ENCODE assay signal across 8 cellular contexts in the genomic region with DNA sequence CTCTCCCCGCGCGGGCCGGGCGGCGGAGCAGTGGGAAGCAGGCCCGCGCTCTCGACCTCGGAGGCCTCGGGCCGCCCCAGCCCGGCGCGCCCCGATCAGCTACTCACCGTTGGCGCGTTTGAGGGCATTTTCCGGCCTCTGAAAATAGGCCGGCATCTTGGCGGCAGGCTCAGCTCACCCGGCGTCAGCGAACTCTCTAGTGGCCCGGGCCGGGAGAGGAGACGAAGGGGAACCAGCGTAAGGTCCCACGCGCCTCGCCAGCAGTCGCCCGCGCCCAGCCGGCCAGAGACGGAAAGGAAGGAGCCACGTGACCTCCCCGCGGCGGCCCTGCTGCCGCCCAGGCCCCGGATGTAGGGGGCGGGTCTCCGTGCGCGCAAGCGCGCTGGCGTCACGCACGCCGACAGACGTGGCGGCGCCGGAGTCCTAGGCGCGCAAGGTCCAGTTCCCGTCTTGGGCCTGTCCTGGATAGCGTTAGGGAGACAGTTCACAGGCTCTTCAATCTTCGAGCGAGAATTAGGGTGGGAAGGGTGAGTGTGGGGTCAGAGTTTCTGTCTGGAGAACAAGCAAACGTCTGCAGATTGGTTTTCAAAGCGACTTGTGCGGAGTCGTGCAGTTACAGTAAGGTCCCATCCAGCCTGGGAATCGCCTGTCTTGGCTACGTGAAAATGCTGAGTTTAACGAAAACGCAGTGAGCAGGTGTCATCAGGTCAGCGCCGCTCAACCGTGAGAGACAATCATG. TPM values are rescaled to one million over a fixed set of nuclear protein-coding genes. Genes with fewer than 3 reads are reported as not detected.
A peak's percentile ranks its signal among the peaks of the same experiment; 100 is the strongest.
DNase-seq lines count a peak whose midpoint lies in the region; ATAC-seq, FAIRE-seq and TF ChIP-seq lines count a peak whose summit lies in the region.

A gene with protein sequence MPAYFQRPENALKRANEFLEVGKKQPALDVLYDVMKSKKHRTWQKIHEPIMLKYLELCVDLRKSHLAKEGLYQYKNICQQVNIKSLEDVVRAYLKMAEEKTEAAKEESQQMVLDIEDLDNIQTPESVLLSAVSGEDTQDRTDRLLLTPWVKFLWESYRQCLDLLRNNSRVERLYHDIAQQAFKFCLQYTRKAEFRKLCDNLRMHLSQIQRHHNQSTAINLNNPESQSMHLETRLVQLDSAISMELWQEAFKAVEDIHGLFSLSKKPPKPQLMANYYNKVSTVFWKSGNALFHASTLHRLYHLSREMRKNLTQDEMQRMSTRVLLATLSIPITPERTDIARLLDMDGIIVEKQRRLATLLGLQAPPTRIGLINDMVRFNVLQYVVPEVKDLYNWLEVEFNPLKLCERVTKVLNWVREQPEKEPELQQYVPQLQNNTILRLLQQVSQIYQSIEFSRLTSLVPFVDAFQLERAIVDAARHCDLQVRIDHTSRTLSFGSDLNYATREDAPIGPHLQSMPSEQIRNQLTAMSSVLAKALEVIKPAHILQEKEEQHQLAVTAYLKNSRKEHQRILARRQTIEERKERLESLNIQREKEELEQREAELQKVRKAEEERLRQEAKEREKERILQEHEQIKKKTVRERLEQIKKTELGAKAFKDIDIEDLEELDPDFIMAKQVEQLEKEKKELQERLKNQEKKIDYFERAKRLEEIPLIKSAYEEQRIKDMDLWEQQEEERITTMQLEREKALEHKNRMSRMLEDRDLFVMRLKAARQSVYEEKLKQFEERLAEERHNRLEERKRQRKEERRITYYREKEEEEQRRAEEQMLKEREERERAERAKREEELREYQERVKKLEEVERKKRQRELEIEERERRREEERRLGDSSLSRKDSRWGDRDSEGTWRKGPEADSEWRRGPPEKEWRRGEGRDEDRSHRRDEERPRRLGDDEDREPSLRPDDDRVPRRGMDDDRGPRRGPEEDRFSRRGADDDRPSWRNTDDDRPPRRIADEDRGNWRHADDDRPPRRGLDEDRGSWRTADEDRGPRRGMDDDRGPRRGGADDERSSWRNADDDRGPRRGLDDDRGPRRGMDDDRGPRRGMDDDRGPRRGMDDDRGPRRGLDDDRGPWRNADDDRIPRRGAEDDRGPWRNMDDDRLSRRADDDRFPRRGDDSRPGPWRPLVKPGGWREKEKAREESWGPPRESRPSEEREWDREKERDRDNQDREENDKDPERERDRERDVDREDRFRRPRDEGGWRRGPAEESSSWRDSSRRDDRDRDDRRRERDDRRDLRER (N-terminal part only) (minus strand): TSS at position 297 of the 739 bp plus-strand sequence. CDS start 141 bp downstream, at position 156.

- 0% methylated on average over 37 of the region's 74 CpGs for WGBS in right lobe of liver (ENCODE audit: insufficient coverage, low coverage, low lambda C conversion rate, missing lambda C conversion rate)

- peak; percentile 94 for TF ChIP-seq POLR2A in right lobe of liver (IDR thresholded peaks at IDR 0.05)

- ATAC-seq in HG03442 (IDR thresholded peaks at IDR 0.05; ENCODE audit: unreplicated experiment), result peak; percentile 80
- ATAC-seq in right lobe of liver, result peak; percentile 86 to 90 (median 88)

- peak in 30 of 56 donors; percentile 4 to 58 (median 32) for TF ChIP-seq CTCF in dorsolateral prefrontal cortex (IDR thresholded peaks at IDR 0.05 in 54 of 56, conservative IDR thresholded peaks at IDR 0.05 in 2 of 56; ENCODE audit: low read depth in 1 of 56, partially characterized antibody in 56 of 56)
- no peak for TF ChIP-seq CTCF in right lobe of liver (IDR thresholded peaks at IDR 0.05)

- H4K20me1 ChIP-seq in BLaER1 treated with 17β-estradiol and CSF1 and Interleukin-3, amounts not matched to agents 10 nM and 100 nM, result peaks cover 43 to 49% (median 46%) of the 10 kb centered on the region in 11 experiments

- H3K27me3 ChIP-seq in BLaER1 treated with 17β-estradiol and CSF1 and Interleukin-3, amounts not matched to agents 10 nM and 100 nM, result no peaks in the 10 kb centered on the region
- no peaks in the 10 kb centered on the region for H3K27me3 ChIP-seq in dorsolateral prefrontal cortex
- H3K27me3 ChIP-seq in right lobe of liver, result no peaks in the 10 kb centered on the region

- H3K4me1 ChIP-seq in BLaER1 treated with 17β-estradiol and CSF1 and Interleukin-3, amounts not matched to agents 10 nM and 100 nM, result peaks cover 34 to 60% (median 43%) of the 10 kb centered on the region in 10 experiments
- H3K4me1 ChIP-seq in right lobe of liver, result peaks cover 0 to 42% (median 8%) of the 10 kb centered on the region in 4 donors

- peaks cover 0 to 9% (median 0%) of the 10 kb centered on the region in 11 experiments; a peak in 7 of 22 replicates for H3K9me3 ChIP-seq in BLaER1 treated with 17β-estradiol and CSF1 and Interleukin-3, amounts not matched to agents 10 nM and 100 nM (replicated peaks in 1 of 11)
- no peaks in the 10 kb centered on the region for H3K9me3 ChIP-seq in right lobe of liver

- DNase-seq in GM19239 (ENCODE audit: insufficient read length, low spot score), result peak; percentile 86
- peak; percentile 53 for DNase-seq in NCI-H748 treated with DMSO at 0.1 percent for 48 hours (lab: John Stamatoyannopoulos, UW)
- DNase-seq in activated CD4-positive, alpha-beta T cell treated with anti-CD3 and anti-CD28 coated beads, Interleukin-2, amount 50 U/mL, for 48 hours, result peak; percentile 91 to 92
- peak; percentile 82 to 97 (median 89) for DNase-seq in dorsolateral prefrontal cortex
- DNase-seq in right lobe of liver, result peak; percentile 95 to 96 (median 95)
- peak; percentile 91 for DNase-seq in stimulated activated CD4-positive, alpha-beta T cell treated with anti-CD3 and anti-CD28 coated beads, Interleukin-4, amount 100 ng/mL, for 24 hours

- peak; percentile 86 for FAIRE-seq in GM19239 (lab: Jason Lieb, UNC)

- peak within 1 kb of the TSS; percentile 98 to 100 (median 100) for H3K27ac ChIP-seq in BLaER1 treated with 17β-estradiol and CSF1 and Interleukin-3, amounts not matched to agents 10 nM and 100 nM
- H3K27ac ChIP-seq in dorsolateral prefrontal cortex, result peak within 1 kb of the TSS; percentile 58 to 99 (median 93)
- peak within 1 kb of the TSS; percentile 95 to 98 (median 95) for H3K27ac ChIP-seq in right lobe of liver

- H3K36me3 ChIP-seq in BLaER1 treated with 17β-estradiol and CSF1 and Interleukin-3, amounts not matched to agents 10 nM and 100 nM, result peaks cover 0 to 39% (median 31%) of the 10 kb centered on the region in 11 experiments; a peak in 19 of 22 replicates
- no peaks in the 10 kb centered on the region for H3K36me3 ChIP-seq in right lobe of liver

- intact Hi-C loops in dorsolateral prefrontal cortex (cut with DNase I), result loop anchor here in 1 of 2 donors (2.0 to 10.0 kb wide), 3 partner anchors 48 to 326 kb away; a partner anchor contains a TSS
- intact Hi-C loops in right lobe of liver (cut with DNase I), result no loop called here

- peak within 1 kb of the TSS; percentile 83 to 99 (median 87) for H3K4me2 ChIP-seq in BLaER1 treated with 17β-estradiol and CSF1 and Interleukin-3, amounts not matched to agents 10 nM and 100 nM

- peak within 1 kb of the TSS; percentile 99 to 100 (median 100) for H3K9ac ChIP-seq in BLaER1 treated with 17β-estradiol and CSF1 and Interleukin-3, amounts not matched to agents 10 nM and 100 nM

- peak within 1 kb of the TSS; percentile 87 to 100 (median 94) for H3K4me3 ChIP-seq in BLaER1 treated with 17β-estradiol and CSF1 and Interleukin-3, amounts not matched to agents 10 nM and 100 nM
- H3K4me3 ChIP-seq in dorsolateral prefrontal cortex (peak within 1 kb of the TSS; percentile 66 to 100 (median 96)), right lobe of liver (peak within 1 kb of the TSS; percentile 94 to 96 (median 95))

RNA-seq across cellular contexts. Expression of the gene that starts here (rescaled TPM):
- 10 to 100 TPM; 63.1 to 89.9 (median 72.7) TPM for total RNA-seq in dorsolateral prefrontal cortex
- 10 to 100 TPM; 41.6 to 69.5 (median 57.4) TPM for total RNA-seq in right lobe of liver

Comparison
In these comparisons a context has a peak if more than half of its experiments do, and no peak if none do; other contexts are left out.
1. Peak in every context shown above with its lines: DNase-seq, ATAC-seq, H3K4me3 ChIP-seq and H3K27ac ChIP-seq.
2. CTCF ChIP-seq: peak in dorsolateral prefrontal cortex (30 of 56); none in right lobe of liver (0 of 4).